Comparison of ENCODE assay signal across 15 cellular contexts in the genomic region with DNA sequence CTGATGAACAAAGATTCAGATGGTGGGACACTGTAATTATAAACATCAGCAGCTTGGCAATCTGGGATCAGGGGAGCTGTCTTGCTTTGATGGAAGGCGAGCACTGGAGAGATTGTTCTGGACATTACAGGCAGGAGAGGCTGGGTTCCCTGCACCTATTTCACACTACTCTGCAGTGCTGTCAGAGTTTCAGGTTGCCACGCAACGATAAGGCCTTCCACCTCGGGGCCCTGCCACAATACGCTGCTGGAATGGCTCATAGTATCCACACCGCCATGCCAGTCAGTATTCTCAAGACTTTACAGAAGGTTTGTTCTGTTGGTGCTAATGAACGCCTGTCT.
DNase-seq lines count a peak whose midpoint lies in the region; ATAC-seq and TF ChIP-seq lines count a peak whose summit lies in the region.
"Had no signal": no experiment of that assay in that cellular context is flagged by ENCODE, and none has a peak within 500 bp of the region (broad histone marks: within the 10 kb centered on the region; RNA-seq: fewer than 3 reads in every experiment).

No MANE protein-coding gene starts in this region.

- TF ChIP-seq CTCF in WERI-Rb-1 (IDR thresholded peaks at IDR 0.05; ENCODE audit: low read depth, low read length) (no peak), type B pancreatic cell (conservative IDR thresholded peaks at IDR 0.05) (no peak)

- peak; percentile 28 for DNase-seq in activated effector memory CD4-positive, alpha-beta T cell treated with anti-CD3 and anti-CD28 coated beads, Interleukin-2, amount 50 U/mL, for 16 hours
- DNase-seq in activated effector memory CD4-positive, alpha-beta T cell treated with Interleukin-2 at 50 U/mL for 16 hours: no peak
- DNase-seq in WERI-Rb-1 (no peak), mesenteric fat pad (ENCODE audit: low spot score) (peak; percentile 67), type B pancreatic cell (ENCODE audit: extremely low spot score, unreplicated experiment) (peak; percentile 44)
- DNase-seq: 8988T, DMS79 treated with DMSO at 0.1 percent for 48 hours, MM.1S, NCI-H1092, NCI-H1436 treated with DMSO at 0.1 percent for 48 hours, NCI-H2081, NCI-H446 treated with DMSO at 0.1 percent for 48 hours had no signal

- no peaks in the 10 kb centered on the region for H3K36me3 ChIP-seq in WERI-Rb-1

- no peaks in the 10 kb centered on the region for H3K9me3 Mint-ChIP-seq in type B pancreatic cell
- H3K9me3 Mint-ChIP-seq in stimulated activated memory B cell treated with anti-CD40 and anti-IgM and Interleukin-4, amounts not matched to agents 10 μg/mL and 1 μg/mL and 100 μg/mL, for 72 hours: no peaks in the 10 kb centered on the region

- H3K4me1 Mint-ChIP-seq in type B pancreatic cell (ENCODE audit: unreplicated experiment): peaks cover 25% of the 10 kb centered on the region
- no peaks in the 10 kb centered on the region for H3K4me1 Mint-ChIP-seq in stimulated activated memory B cell treated with anti-CD40 and anti-IgM and Interleukin-4, amounts not matched to agents 10 μg/mL and 1 μg/mL and 100 μg/mL, for 72 hours

- H3K4me3 Mint-ChIP-seq in type B pancreatic cell: no peak overlapping the region
- no peak overlapping the region for H3K4me3 Mint-ChIP-seq in stimulated activated memory B cell treated with anti-CD40 and anti-IgM and Interleukin-4, amounts not matched to agents 10 μg/mL and 1 μg/mL and 100 μg/mL, for 72 hours

- no peak overlapping the region for H3K4me3 ChIP-seq in WERI-Rb-1 (ENCODE audit: low read depth, low read length)

- no peak overlapping the region for H3K27ac Mint-ChIP-seq in type B pancreatic cell
- no peak overlapping the region for H3K27ac Mint-ChIP-seq in stimulated activated memory B cell treated with anti-CD40 and anti-IgM and Interleukin-4, amounts not matched to agents 10 μg/mL and 1 μg/mL and 100 μg/mL, for 72 hours

- no peaks in the 10 kb centered on the region for H3K27me3 ChIP-seq in WERI-Rb-1 (ENCODE audit: insufficient read depth, low read depth, severe bottlenecking)

- no peak for ATAC-seq in GM18502 (IDR thresholded peaks at IDR 0.05; ENCODE audit: poor library complexity, unreplicated experiment)
- ATAC-seq in stimulated activated memory B cell treated with anti-CD40 and anti-IgM and Interleukin-4, amounts not matched to agents 10 μg/mL and 1 μg/mL and 100 μg/mL, for 72 hours: no peak
- ATAC-seq in GM21381 (IDR thresholded peaks at IDR 0.05; ENCODE audit: unreplicated experiment): no peak

- no peaks in the 10 kb centered on the region for H3K9me3 ChIP-seq in WERI-Rb-1 (ENCODE audit: severe bottlenecking)

- no peaks in the 10 kb centered on the region for H3K36me3 Mint-ChIP-seq in type B pancreatic cell
- H3K36me3 Mint-ChIP-seq in stimulated activated memory B cell treated with anti-CD40 and anti-IgM and Interleukin-4, amounts not matched to agents 10 μg/mL and 1 μg/mL and 100 μg/mL, for 72 hours: no peaks in the 10 kb centered on the region

- H3K27me3 Mint-ChIP-seq in type B pancreatic cell: peaks cover 7% of the 10 kb centered on the region
- peaks cover 23% of the 10 kb centered on the region for H3K27me3 Mint-ChIP-seq in stimulated activated memory B cell treated with anti-CD40 and anti-IgM and Interleukin-4, amounts not matched to agents 10 μg/mL and 1 μg/mL and 100 μg/mL, for 72 hours

- peak overlapping the region; percentile 28; the same call in 1 of the 2 replicates for H3K27ac ChIP-seq in WERI-Rb-1

Comparison
In these comparisons a context has a peak if more than half of its experiments do, and no peak if none do; other contexts are left out.
1. DNase-seq: peak in activated effector memory CD4-positive, alpha-beta T cell treated with anti-CD3 and anti-CD28 coated beads, Interleukin-2, amount 50 U/mL, for 16 hours (single experiment), mesenteric fat pad (single experiment) and type B pancreatic cell (single experiment); none in activated effector memory CD4-positive, alpha-beta T cell treated with Interleukin-2 at 50 U/mL for 16 hours (single experiment) and WERI-Rb-1 (single experiment).